7 cellular contexts compared by ENCODE assay signal in the genomic region with DNA sequence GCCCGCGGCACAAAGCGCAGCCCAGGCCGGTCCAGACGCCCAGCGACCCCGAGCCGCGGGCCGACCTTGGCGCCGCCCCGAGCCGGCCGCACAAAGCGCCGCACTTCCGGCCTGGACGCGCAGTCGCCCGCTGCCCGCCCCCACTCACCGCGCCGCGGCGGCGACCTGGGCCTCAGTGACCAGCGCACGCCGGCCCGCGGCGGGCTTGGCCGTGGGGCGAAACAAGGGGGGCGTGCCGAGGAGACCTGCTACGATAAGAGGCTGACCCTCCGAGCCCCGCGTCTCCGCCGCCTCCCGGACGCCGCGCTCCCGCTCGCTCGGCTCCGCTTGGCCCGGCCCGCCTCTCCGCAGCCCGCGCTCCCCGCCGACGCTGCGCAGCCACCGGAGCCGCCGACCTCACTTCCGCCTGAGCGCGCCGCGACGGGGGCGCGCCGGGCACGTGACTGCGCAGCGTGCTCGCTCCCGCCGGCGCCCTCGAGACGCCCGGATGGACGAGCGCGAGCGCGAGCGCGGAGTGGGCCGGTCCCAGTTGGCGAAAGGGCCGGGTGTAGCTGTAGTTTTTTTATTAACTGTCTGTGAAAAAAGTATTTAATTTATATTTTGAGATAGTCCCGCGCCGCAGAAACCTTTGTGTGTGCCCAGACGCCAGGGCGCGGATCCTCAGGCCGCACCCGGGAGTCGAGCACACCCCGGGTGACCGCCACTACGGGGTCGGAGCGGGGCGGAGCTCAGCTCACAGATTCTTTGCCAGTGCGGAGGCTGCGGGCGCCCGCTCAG.
A peak's percentile ranks its signal among the peaks of the same experiment; 100 is the strongest.
DNase-seq lines count a peak whose midpoint lies in the region; ATAC-seq, FAIRE-seq and TF ChIP-seq lines count a peak whose summit lies in the region.

A gene with protein sequence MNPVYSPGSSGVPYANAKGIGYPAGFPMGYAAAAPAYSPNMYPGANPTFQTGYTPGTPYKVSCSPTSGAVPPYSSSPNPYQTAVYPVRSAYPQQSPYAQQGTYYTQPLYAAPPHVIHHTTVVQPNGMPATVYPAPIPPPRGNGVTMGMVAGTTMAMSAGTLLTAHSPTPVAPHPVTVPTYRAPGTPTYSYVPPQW (minus strand): TSS at position 395 of the 777 bp plus-strand sequence. CDS start 10,814 bp downstream, outside the sequence.

- peak; percentile 89 for FAIRE-seq in GM18507 (lab: Jason Lieb, UNC)

- in situ Hi-C loops in astrocyte of the cerebellum (cut with HindIII; ENCODE audit: low sequenced_read_pairs) = no loop called here

- peak; percentile 83 for ATAC-seq in HG02885 (IDR thresholded peaks at IDR 0.05; ENCODE audit: poor library complexity, unreplicated experiment)

- TF ChIP-seq CTCF in astrocyte of the cerebellum (IDR thresholded peaks at IDR 0.05; ENCODE audit: low read depth, low read length, missing control alignments) = no peak
- no peak for TF ChIP-seq CTCF in retinal pigment epithelial cell (conservative IDR thresholded peaks at IDR 0.05; ENCODE audit: low read depth, low read length)

- peak within 1 kb of the TSS; percentile 82 for H3K4me3 ChIP-seq in astrocyte of the cerebellum (ENCODE audit: low read depth, low read length)
- H3K4me3 ChIP-seq in retinal pigment epithelial cell (ENCODE audit: low read length) = peak within 1 kb of the TSS; percentile 89

- DNase-seq in GM18507 (ENCODE audit: extremely low spot score, insufficient read length, low read depth) = peak; percentile 88
- peak; percentile 42 for DNase-seq in NCI-H1694 (lab: John Stamatoyannopoulos, UW)
- peak; percentile 83 for DNase-seq in T-helper 9 cell
- peak; percentile 67 for DNase-seq in astrocyte of the cerebellum (ENCODE audit: low read depth)
- peak; percentile 95 for DNase-seq in hepatic stellate cell (ENCODE audit: low spot score)
- no peak for DNase-seq in retinal pigment epithelial cell (ENCODE audit: low read depth)
